17 cellular contexts compared by ENCODE assay signal in genomic region chr17:73247728-73248127, GRCh38. TPM values are rescaled to one million over a fixed set of nuclear protein-coding genes. Genes with fewer than 3 reads are reported as not detected.
DNase-seq lines count a peak whose midpoint lies in the region; ATAC-seq, FAIRE-seq and TF ChIP-seq lines count a peak whose summit lies in the region.
"Had no signal": no experiment of that assay in that cellular context is flagged by ENCODE, and none has a peak within 500 bp of the region (broad histone marks: within the 10 kb centered on the region; RNA-seq: fewer than 3 reads in every experiment).

No MANE protein-coding gene starts in this region.

- no peaks in the 10 kb centered on the region for H3K79me2 ChIP-seq in HepG2 (ENCODE audit: insufficient read depth, low read length)

- no peak for DNase-seq in HepG2 (ENCODE audit: low spot score)
- no peak for DNase-seq in right lobe of liver
- peak; percentile 24 for DNase-seq in amniotic epithelial cell (ENCODE audit: low read depth)
- DNase-seq in fibroblast of the aortic adventitia (ENCODE audit: low read depth): peak; percentile 22
- DNase-seq in NCI-H774 (lab: John Stamatoyannopoulos, UW): no peak
- DNase-seq in activated CD8-positive, alpha-beta memory T cell treated with anti-CD3 and anti-CD28 coated beads, Interleukin-2, amount 10 ng/mL, durations not matched to agents 7 days and 5 days: no peak
- DNase-seq: activated CD4-positive, alpha-beta T cell treated with anti-CD3 and anti-CD28 coated beads for 36 hours; activated T-cell treated with anti-CD3 and anti-CD28 coated beads, Interleukin-2, amount 50 U/mL, for 48 hours; GOT3; left ventricle myocardium inferior; naive thymus-derived CD4-positive, alpha-beta T cell; NCI-H748 treated with DMSO at 0.1 percent for 48 hours; RPMI8226; T-helper 1 cell had no signal

- H3K9me3 Mint-ChIP-seq in activated CD8-positive, alpha-beta memory T cell treated with anti-CD3 and anti-CD28 coated beads, Interleukin-2, amount 10 ng/mL, durations not matched to agents 7 days and 5 days (ENCODE audit: low read depth): no peaks in the 10 kb centered on the region
- H3K9me3 Mint-ChIP-seq: naive thymus-derived CD4-positive, alpha-beta T cell had no signal

- POLR2A ChIA-PET in HepG2 (lab: Yijun Ruan, JAX): no interaction called here

- H3K36me3 ChIP-seq in HepG2 (replicated peaks in 1 of 2; ENCODE audit: control insufficient read depth in 1 of 2, insufficient read depth in 2 of 2, low read length in 2 of 2) (peaks cover 10 to 24% of the 10 kb centered on the region in 2 experiments), right lobe of liver (peaks cover 0 to 19% (median 8%) of the 10 kb centered on the region in 4 donors)

- TF ChIP-seq EP300 in HepG2 (IDR thresholded peaks at IDR 0.05; ENCODE audit: low read depth in 2 of 2, low read length in 2 of 2) (no peak), HepG2 (CRISPR knock-in tag; IDR thresholded peaks at IDR 0.05; ENCODE audit: borderline replicate concordance) (no peak)

- no peak overlapping the region for H3K4me3 ChIP-seq in HepG2 (replicated peaks in 1 of 3; ENCODE audit: insufficient read depth in 1 of 3, low read depth in 2 of 3, low read length in 3 of 3)
- no peak overlapping the region for H3K4me3 ChIP-seq in right lobe of liver
- H3K4me3 ChIP-seq in fibroblast of the aortic adventitia (ENCODE audit: low read depth, low read length): no peak overlapping the region
- H3K4me3 ChIP-seq: left ventricle myocardium inferior had no signal

- H2AFZ ChIP-seq in HepG2 (ENCODE audit: low read length): no peak overlapping the region

- H3K27me3 ChIP-seq in HepG2 (ENCODE audit: control insufficient read depth in 1 of 2, insufficient read depth in 2 of 2, low read length in 2 of 2): no peaks in the 10 kb centered on the region
- H3K27me3 ChIP-seq in right lobe of liver: no peaks in the 10 kb centered on the region

- ATAC-seq in HepG2 (no peak), right lobe of liver (no peak), GM21737 (IDR thresholded peaks at IDR 0.05; ENCODE audit: unreplicated experiment) (no peak), GM21526 (IDR thresholded peaks at IDR 0.05; ENCODE audit: low FRiP score, unreplicated experiment) (no peak)
- ATAC-seq in activated CD8-positive, alpha-beta memory T cell treated with anti-CD3 and anti-CD28 coated beads, Interleukin-2, amount 10 ng/mL, durations not matched to agents 7 days and 5 days: no peak
- ATAC-seq: activated CD4-positive, alpha-beta T cell treated with anti-CD3 and anti-CD28 coated beads for 36 hours; esophagus mucosa; naive thymus-derived CD4-positive, alpha-beta T cell had no signal

- H3K4me2 ChIP-seq in HepG2 (ENCODE audit: low read depth, low read length): no peak overlapping the region

- no peaks in the 10 kb centered on the region for H3K9me3 ChIP-seq in HepG2 (ENCODE audit: low read length)
- H3K9me3 ChIP-seq in right lobe of liver: no peaks in the 10 kb centered on the region
- H3K9me3 ChIP-seq: left ventricle myocardium inferior had no signal

- H3K27me3 Mint-ChIP-seq in activated CD8-positive, alpha-beta memory T cell treated with anti-CD3 and anti-CD28 coated beads, Interleukin-2, amount 10 ng/mL, durations not matched to agents 7 days and 5 days: no peaks in the 10 kb centered on the region
- H3K27me3 Mint-ChIP-seq: activated CD4-positive, alpha-beta T cell treated with anti-CD3 and anti-CD28 coated beads for 36 hours; naive thymus-derived CD4-positive, alpha-beta T cell had no signal

- no peak for TF ChIP-seq RAD21 in HepG2 (CRISPR knock-in tag; IDR thresholded peaks at IDR 0.05)

- WGBS in HepG2 (ENCODE audit: low lambda C conversion rate): 100% methylated on average over 2 of the region's 2 CpGs
- 76% methylated on average over 2 of the region's 2 CpGs for WGBS in right lobe of liver (ENCODE audit: insufficient coverage, low coverage, low lambda C conversion rate, missing lambda C conversion rate)

- H3K27ac ChIP-seq in HepG2 (ENCODE audit: extremely low read length, insufficient read depth, low read length) (no peak overlapping the region), right lobe of liver (no peak overlapping the region)
- H3K27ac ChIP-seq: left ventricle myocardium inferior had no signal

- no peak overlapping the region for H3K27ac Mint-ChIP-seq in activated CD8-positive, alpha-beta memory T cell treated with anti-CD3 and anti-CD28 coated beads, Interleukin-2, amount 10 ng/mL, durations not matched to agents 7 days and 5 days
- H3K27ac Mint-ChIP-seq: activated CD4-positive, alpha-beta T cell treated with anti-CD3 and anti-CD28 coated beads for 36 hours had no signal

- H4K20me1 ChIP-seq in HepG2 (ENCODE audit: insufficient read depth, low read length): no peaks in the 10 kb centered on the region

- peaks cover 11% of the 10 kb centered on the region for H3K4me1 ChIP-seq in HepG2 (ENCODE audit: insufficient read depth, low read length)
- H3K4me1 ChIP-seq in right lobe of liver: no peaks in the 10 kb centered on the region
- H3K4me1 ChIP-seq: left ventricle myocardium inferior had no signal

- H3K9ac ChIP-seq in HepG2 (ENCODE audit: insufficient read depth, low read depth, low read length): no peak overlapping the region

- CTCF ChIA-PET in HepG2 (lab: Yijun Ruan, JAX; ENCODE audit: low intra/inter-chr PET ratio, low total read pairs): no interaction called here
- CTCF ChIA-PET in activated CD8-positive, alpha-beta memory T cell treated with anti-CD3 and anti-CD28 coated beads, Interleukin-2, amount 10 ng/mL, durations not matched to agents 7 days and 5 days (lab: Charles Lee): interaction anchor here (4.3 kb wide), 1 partner anchor 690 kb away, joined by 14 read pairs; no protein-coding TSS in a partner anchor

- peaks cover under 1% of the 10 kb centered on the region for H3K36me3 Mint-ChIP-seq in activated CD8-positive, alpha-beta memory T cell treated with anti-CD3 and anti-CD28 coated beads, Interleukin-2, amount 10 ng/mL, durations not matched to agents 7 days and 5 days

- H3K4me3 Mint-ChIP-seq in activated CD8-positive, alpha-beta memory T cell treated with anti-CD3 and anti-CD28 coated beads, Interleukin-2, amount 10 ng/mL, durations not matched to agents 7 days and 5 days: no peak overlapping the region
- H3K4me3 Mint-ChIP-seq: activated CD4-positive, alpha-beta T cell treated with anti-CD3 and anti-CD28 coated beads for 36 hours; naive thymus-derived CD4-positive, alpha-beta T cell had no signal

- FAIRE-seq in HepG2 (lab: Jason Lieb, UNC): no peak

- TF ChIP-seq CTCF in HepG2 (CRISPR knock-in tag; IDR thresholded peaks at IDR 0.05): no peak
- peak in 2 of 4 donors; percentile 14 to 22 for TF ChIP-seq CTCF in right lobe of liver (IDR thresholded peaks at IDR 0.05)
- peak; percentile 26 for TF ChIP-seq CTCF in fibroblast of the aortic adventitia (IDR thresholded peaks at IDR 0.05; ENCODE audit: insufficient read depth, low read length)

- in situ Hi-C loops in HepG2 (cut with HindIII; ENCODE audit: extremely low pct_ligation_motif_present, low pct_unique_long_range_greater_than_20kb): no loop called here

- no peaks in the 10 kb centered on the region for H3K4me1 Mint-ChIP-seq in activated CD8-positive, alpha-beta memory T cell treated with anti-CD3 and anti-CD28 coated beads, Interleukin-2, amount 10 ng/mL, durations not matched to agents 7 days and 5 days
- H3K4me1 Mint-ChIP-seq: activated CD4-positive, alpha-beta T cell treated with anti-CD3 and anti-CD28 coated beads for 36 hours; naive thymus-derived CD4-positive, alpha-beta T cell had no signal

- intact Hi-C loops in HepG2 (cut with micrococcal nuclease; ENCODE audit: unreplicated experiment) (no loop called here), right lobe of liver (cut with DNase I) (no loop called here)

- TF ChIP-seq POLR2A in HepG2 (IDR thresholded peaks at IDR 0.05; ENCODE audit: insufficient read depth in 1 of 2, low read depth in 2 of 2, low read length in 2 of 2) (no peak), right lobe of liver (IDR thresholded peaks at IDR 0.05) (no peak)

- BruUV-seq in HepG2 (replicated peaks; lab: Mats Ljungman, UMichigan): TSS peak; percentile 17

RNA-seq across cellular contexts. Expression of gene CPSF4L, which starts 14.0 kb away (rescaled TPM):
- 0.73 and 0.94 TPM in 2 replicates for total RNA-seq in HepG2 (2016; rRNA removed; fragmentation: Illumina TruSeq; extraction: Trizol)
- total RNA-seq in HepG2 (2016; cell fraction: cytosol; rRNA removed; fragmentation: Illumina TruSeq; extraction: Trizol; ENCODE audit: low read depth): 1.3 and 1.5 TPM in 2 replicates
- 0.76 and 1.1 TPM in 2 replicates for total RNA-seq in HepG2 (2016; cell fraction: insoluble cytoplasmic fraction; rRNA removed; fragmentation: Illumina TruSeq; extraction: Trizol)
- 1.3 and 1.5 TPM in 2 replicates for total RNA-seq in HepG2 (2016; cell fraction: membrane; rRNA removed; fragmentation: Illumina TruSeq; extraction: Trizol)
- 0.99 and 1.5 TPM in 2 replicates for total RNA-seq in HepG2 (2016; cell fraction: nucleus; rRNA removed; fragmentation: Illumina TruSeq; extraction: Trizol)
- polyA plus RNA-seq in HepG2 (2011; rRNA removed): 1.2 and 1.6 TPM in 2 replicates
- 0.32 and 0.70 TPM in 2 replicates for polyA plus RNA-seq in HepG2 (2011; cell fraction: cytosol; rRNA removed)
- 0.21 TPM in 1 of 2 replicates, not detected in the other for polyA plus RNA-seq in HepG2 (2011; cell fraction: nucleus; rRNA removed)
- polyA plus RNA-seq in HepG2 (2012): 0.25 and 0.48 TPM in 2 replicates
- 0.86 and 1.8 TPM in 2 replicates for polyA plus RNA-seq in HepG2 (2016; cell fraction: cytosol; fragmentation: Illumina TruSeq; extraction: Trizol; ENCODE audit: low read depth)
- 0.60 and 1.3 TPM in 2 replicates for polyA plus RNA-seq in HepG2 (2016; cell fraction: insoluble cytoplasmic fraction; fragmentation: Illumina TruSeq; extraction: Trizol; ENCODE audit: low read depth)
- polyA plus RNA-seq in HepG2 (2016; cell fraction: membrane; fragmentation: Illumina TruSeq; extraction: Trizol; ENCODE audit: low read depth): 1.3 and 1.5 TPM in 2 replicates
- polyA plus RNA-seq in HepG2 (2016; cell fraction: nucleus; fragmentation: Illumina TruSeq; extraction: Trizol; ENCODE audit: insufficient read depth, low read depth): not detected in 2 replicates
- polyA minus RNA-seq in HepG2 (2011; rRNA and poly(A)+ RNA removed; ENCODE audit: low replicate concordance): 0.42 TPM in 1 of 2 replicates, not detected in the other
- polyA minus RNA-seq in HepG2 (2011; cell fraction: cytosol; rRNA and poly(A)+ RNA removed): not detected in 2 replicates
- 1.3 TPM in 1 of 2 replicates, not detected in the other for polyA minus RNA-seq in HepG2 (2011; cell fraction: nucleus; rRNA and poly(A)+ RNA removed)
- total RNA-seq in right lobe of liver: not detected
- 1.1 TPM in 1 of 2 replicates, not detected in the other for total RNA-seq in fibroblast of the aortic adventitia (ENCODE audit: low replicate concordance)
- not detected for total RNA-seq in activated CD8-positive, alpha-beta memory T cell treated with anti-CD3 and anti-CD28 coated beads, Interleukin-2, amount 10 ng/mL, durations not matched to agents 7 days and 5 days
- total RNA-seq: activated CD4-positive, alpha-beta T cell treated with anti-CD3 and anti-CD28 coated beads for 36 hours; esophagus mucosa; left ventricle myocardium inferior; naive thymus-derived CD4-positive, alpha-beta T cell had no signal
- polyA plus RNA-seq: naive thymus-derived CD4-positive, alpha-beta T cell had no signal

RNA-seq across cellular contexts. Expression of gene COG1, which starts 54.9 kb away (rescaled TPM):
- total RNA-seq in HepG2 (2016; rRNA removed; fragmentation: Illumina TruSeq; extraction: Trizol): 30.4 and 36.6 TPM in 2 replicates
- total RNA-seq in HepG2 (2016; cell fraction: cytosol; rRNA removed; fragmentation: Illumina TruSeq; extraction: Trizol; ENCODE audit: low read depth): 31.1 and 36.5 TPM in 2 replicates
- 27.8 and 35.5 TPM in 2 replicates for total RNA-seq in HepG2 (2016; cell fraction: insoluble cytoplasmic fraction; rRNA removed; fragmentation: Illumina TruSeq; extraction: Trizol)
- 23.1 and 24.1 TPM in 2 replicates for total RNA-seq in HepG2 (2016; cell fraction: membrane; rRNA removed; fragmentation: Illumina TruSeq; extraction: Trizol)
- 30.5 and 33.6 TPM in 2 replicates for total RNA-seq in HepG2 (2016; cell fraction: nucleus; rRNA removed; fragmentation: Illumina TruSeq; extraction: Trizol)
- 39.7 and 42.4 TPM in 2 replicates for polyA plus RNA-seq in HepG2 (2011; rRNA removed)
- 17.6 and 17.9 TPM in 2 replicates for polyA plus RNA-seq in HepG2 (2011; cell fraction: cytosol; rRNA removed)
- polyA plus RNA-seq in HepG2 (2011; cell fraction: nucleus; rRNA removed): 109 and 125 TPM in 2 replicates
- 39.9 and 40.8 TPM in 2 replicates for polyA plus RNA-seq in HepG2 (2012)
- polyA plus RNA-seq in HepG2 (2016; cell fraction: cytosol; fragmentation: Illumina TruSeq; extraction: Trizol; ENCODE audit: low read depth): 7.6 and 9.4 TPM in 2 replicates
- 29.1 and 39.8 TPM in 2 replicates for polyA plus RNA-seq in HepG2 (2016; cell fraction: insoluble cytoplasmic fraction; fragmentation: Illumina TruSeq; extraction: Trizol; ENCODE audit: low read depth)
- polyA plus RNA-seq in HepG2 (2016; cell fraction: membrane; fragmentation: Illumina TruSeq; extraction: Trizol; ENCODE audit: low read depth): 12.3 and 15.1 TPM in 2 replicates
- 67.3 and 73.0 TPM in 2 replicates for polyA plus RNA-seq in HepG2 (2016; cell fraction: nucleus; fragmentation: Illumina TruSeq; extraction: Trizol; ENCODE audit: insufficient read depth, low read depth)
- 29.1 and 63.0 TPM in 2 replicates for polyA minus RNA-seq in HepG2 (2011; rRNA and poly(A)+ RNA removed; ENCODE audit: low replicate concordance)
- 21.6 and 22.3 TPM in 2 replicates for polyA minus RNA-seq in HepG2 (2011; cell fraction: cytosol; rRNA and poly(A)+ RNA removed)
- 95.8 and 106 TPM in 2 replicates for polyA minus RNA-seq in HepG2 (2011; cell fraction: nucleus; rRNA and poly(A)+ RNA removed)
- 10 to 100 TPM; 10.5 to 24.7 (median 16.9) TPM for total RNA-seq in right lobe of liver
- 9.1 and 28.1 TPM in 2 replicates for total RNA-seq in fibroblast of the aortic adventitia (ENCODE audit: low replicate concordance)
- 10 to 100 TPM; 26.6 to 33.9 TPM for total RNA-seq in activated CD8-positive, alpha-beta memory T cell treated with anti-CD3 and anti-CD28 coated beads, Interleukin-2, amount 10 ng/mL, durations not matched to agents 7 days and 5 days

Comparison
In these comparisons a context has a peak if more than half of its experiments do, and no peak if none do; other contexts are left out.
1. DNase-seq: peak in amniotic epithelial cell (single experiment) and fibroblast of the aortic adventitia (single experiment); none in HepG2 (single experiment), right lobe of liver (0 of 3), NCI-H774 (single experiment) and activated CD8-positive, alpha-beta memory T cell treated with anti-CD3 and anti-CD28 coated beads, Interleukin-2, amount 10 ng/mL, durations not matched to agents 7 days and 5 days (single experiment).